ENCODE assay signal across 20 cellular contexts in genomic region chr5:334903-335739, GRCh38. TPM values are rescaled to one million over a fixed set of nuclear protein-coding genes. Genes with fewer than 3 reads are reported as not detected.
DNase-seq lines count a peak whose midpoint lies in the region; ATAC-seq and TF ChIP-seq lines count a peak whose summit lies in the region.
"Had no signal": no experiment of that assay in that cellular context is flagged by ENCODE, and none has a peak within 500 bp of the region (broad histone marks: within the 10 kb centered on the region; RNA-seq: fewer than 3 reads in every experiment).

No MANE protein-coding gene starts in this region.

- H3K4me1 Mint-ChIP-seq in activated naive CD8-positive, alpha-beta T cell treated with anti-CD3 and anti-CD28 coated beads, Interleukin-2, amount 10 ng/mL, durations not matched to agents 7 days and 5 days: peaks cover 47% of the 10 kb centered on the region
- H3K4me1 Mint-ChIP-seq in activated naive CD8-positive, alpha-beta T cell treated with anti-CD3 and anti-CD28 coated beads, Interleukin-2, amount 50 U/mL, for 24 hours: peaks cover 37% of the 10 kb centered on the region
- H3K4me1 Mint-ChIP-seq: activated B cell treated with CpG ODN at 0.5 μM for 24 hours had no signal

- peaks cover 2% of the 10 kb centered on the region for H3K27me3 Mint-ChIP-seq in activated naive CD8-positive, alpha-beta T cell treated with anti-CD3 and anti-CD28 coated beads, Interleukin-2, amount 10 ng/mL, durations not matched to agents 7 days and 5 days
- H3K27me3 Mint-ChIP-seq in activated naive CD8-positive, alpha-beta T cell treated with anti-CD3 and anti-CD28 coated beads, Interleukin-2, amount 50 U/mL, for 24 hours: peaks cover 2% of the 10 kb centered on the region

- POLR2A ChIA-PET in activated naive CD8-positive, alpha-beta T cell treated with anti-CD3 and anti-CD28 coated beads, Interleukin-2, amount 10 ng/mL, durations not matched to agents 7 days and 5 days (lab: Charles Lee): interaction anchor here (1.5 kb wide), 1 partner anchor 9 kb away, joined by 4 read pairs; no protein-coding TSS in a partner anchor

- peak overlapping the region; percentile 36 for H3K4me3 Mint-ChIP-seq in activated naive CD8-positive, alpha-beta T cell treated with anti-CD3 and anti-CD28 coated beads, Interleukin-2, amount 10 ng/mL, durations not matched to agents 7 days and 5 days
- no peak overlapping the region for H3K4me3 Mint-ChIP-seq in activated naive CD8-positive, alpha-beta T cell treated with anti-CD3 and anti-CD28 coated beads, Interleukin-2, amount 50 U/mL, for 24 hours
- H3K4me3 Mint-ChIP-seq: activated B cell treated with CpG ODN at 0.5 μM for 24 hours; stimulated activated naive B cell treated with anti-CD40 and anti-IgM and Interleukin-4, amounts not matched to agents 10 μg/mL and 1 μg/mL and 100 μg/mL, for 72 hours had no signal

- in situ Hi-C loops in G401 (cut with HindIII; ENCODE audit: low sequenced_read_pairs): no loop called here

- no peaks in the 10 kb centered on the region for H3K9me3 ChIP-seq in gastroesophageal sphincter
- H3K9me3 ChIP-seq: BE2C, body of pancreas, HAP-1, ovary, Peyer's patch had no signal

- no peak overlapping the region for H3K4me3 ChIP-seq in gastroesophageal sphincter
- H3K4me3 ChIP-seq: body of pancreas, HAP-1, ovary, Peyer's patch had no signal

- no peaks in the 10 kb centered on the region for H3K36me3 ChIP-seq in gastroesophageal sphincter
- H3K36me3 ChIP-seq: BE2C, HAP-1, ovary, Peyer's patch had no signal

- H3K27ac ChIP-seq in gastroesophageal sphincter: no peak overlapping the region
- H3K27ac ChIP-seq: body of pancreas, ovary, Peyer's patch had no signal

- TF ChIP-seq CTCF in gastroesophageal sphincter (IDR thresholded peaks at IDR 0.05): no peak

- TF ChIP-seq POLR2A in gastroesophageal sphincter (IDR thresholded peaks at IDR 0.05): no peak

- no peaks in the 10 kb centered on the region for H3K4me1 ChIP-seq in gastroesophageal sphincter
- H3K4me1 ChIP-seq: BE2C, body of pancreas, HAP-1, Peyer's patch had no signal

- no peak for ATAC-seq in activated naive CD8-positive, alpha-beta T cell treated with anti-CD3 and anti-CD28 coated beads, Interleukin-2, amount 10 ng/mL, durations not matched to agents 7 days and 5 days (ENCODE audit: low read depth)
- no peak for ATAC-seq in activated naive CD8-positive, alpha-beta T cell treated with anti-CD3 and anti-CD28 coated beads, Interleukin-2, amount 50 U/mL, for 24 hours
- ATAC-seq in gastroesophageal sphincter: no peak
- ATAC-seq: body of pancreas; stimulated activated naive B cell treated with anti-CD40 and anti-IgM and Interleukin-4, amounts not matched to agents 10 μg/mL and 1 μg/mL and 100 μg/mL, for 72 hours had no signal

- 50 to 100% methylated on average over 1 of the region's 5 CpGs for WGBS in gastroesophageal sphincter (ENCODE audit: low coverage in 1 of 2), 2 donors

- peaks cover 36% of the 10 kb centered on the region for H3K36me3 Mint-ChIP-seq in activated naive CD8-positive, alpha-beta T cell treated with anti-CD3 and anti-CD28 coated beads, Interleukin-2, amount 10 ng/mL, durations not matched to agents 7 days and 5 days
- peaks cover 10% of the 10 kb centered on the region for H3K36me3 Mint-ChIP-seq in activated naive CD8-positive, alpha-beta T cell treated with anti-CD3 and anti-CD28 coated beads, Interleukin-2, amount 50 U/mL, for 24 hours (ENCODE audit: low read depth)

- peaks cover 1% of the 10 kb centered on the region for H3K9me3 Mint-ChIP-seq in activated naive CD8-positive, alpha-beta T cell treated with anti-CD3 and anti-CD28 coated beads, Interleukin-2, amount 10 ng/mL, durations not matched to agents 7 days and 5 days
- no peaks in the 10 kb centered on the region for H3K9me3 Mint-ChIP-seq in activated naive CD8-positive, alpha-beta T cell treated with anti-CD3 and anti-CD28 coated beads, Interleukin-2, amount 50 U/mL, for 24 hours
- H3K9me3 Mint-ChIP-seq: activated B cell treated with CpG ODN at 0.5 μM for 24 hours had no signal

- no peak for DNase-seq in activated naive CD8-positive, alpha-beta T cell treated with anti-CD3 and anti-CD28 coated beads, Interleukin-2, amount 10 ng/mL, durations not matched to agents 7 days and 5 days
- DNase-seq in activated naive CD8-positive, alpha-beta T cell treated with anti-CD3 and anti-CD28 coated beads, Interleukin-2, amount 50 U/mL, for 24 hours: no peak
- DNase-seq in LHCN-M2 (ENCODE audit: low read depth) (peak; percentile 55), G401 (ENCODE audit: low spot score) (no peak), cortex of kidney (lab: John Stamatoyannopoulos, UW) (no peak)
- peak; percentile 54 for DNase-seq in activated CD8-positive, alpha-beta memory T cell treated with anti-CD3 and anti-CD28 coated beads, Interleukin-2, amount 50 U/mL, for 48 hours
- DNase-seq: activated B cell treated with CpG ODN at 0.5 μM for 24 hours; BE2C; body of pancreas; dermis blood vessel endothelial cell; hippocampal formation; KBM-7; kidney glomerular epithelial cell; NCI-H146; NCI-H69; ovary; Peyer's patch; stimulated activated naive B cell treated with anti-CD40 and anti-IgM and Interleukin-4, amounts not matched to agents 10 μg/mL and 1 μg/mL and 100 μg/mL, for 72 hours had no signal

- no peak for TF ChIP-seq EP300 in gastroesophageal sphincter (IDR thresholded peaks at IDR 0.05)

- peak overlapping the region; percentile 68 for H3K27ac Mint-ChIP-seq in activated naive CD8-positive, alpha-beta T cell treated with anti-CD3 and anti-CD28 coated beads, Interleukin-2, amount 10 ng/mL, durations not matched to agents 7 days and 5 days
- H3K27ac Mint-ChIP-seq in activated naive CD8-positive, alpha-beta T cell treated with anti-CD3 and anti-CD28 coated beads, Interleukin-2, amount 50 U/mL, for 24 hours: no peak overlapping the region
- H3K27ac Mint-ChIP-seq: activated B cell treated with CpG ODN at 0.5 μM for 24 hours; stimulated activated naive B cell treated with anti-CD40 and anti-IgM and Interleukin-4, amounts not matched to agents 10 μg/mL and 1 μg/mL and 100 μg/mL, for 72 hours had no signal

- H3K27me3 ChIP-seq in gastroesophageal sphincter: peaks cover 14% of the 10 kb centered on the region
- H3K27me3 ChIP-seq: BE2C, body of pancreas, ovary, Peyer's patch had no signal

RNA-seq across cellular contexts. Expression of gene AHRR, which starts 13.6 kb away (rescaled TPM):
- 10 to 100 TPM; 35.7 to 41.6 TPM for total RNA-seq in activated naive CD8-positive, alpha-beta T cell treated with anti-CD3 and anti-CD28 coated beads, Interleukin-2, amount 10 ng/mL, durations not matched to agents 7 days and 5 days
- 43.2 and 52.0 TPM in 2 replicates for total RNA-seq in LHCN-M2 (2014; rRNA removed)
- polyA plus RNA-seq in LHCN-M2 (2012): 25.8 TPM
- 0.24 and 2.5 TPM in 2 replicates for total RNA-seq in G401 (2014; rRNA removed; shearing (Covaris generic))
- 1 to 10 TPM in 1 of 4 donors, under 1 TPM in 3; 0.15 to 1.7 (median 0.45) TPM for total RNA-seq in gastroesophageal sphincter

Comparison
In these comparisons a context has a peak if more than half of its experiments do, and no peak if none do; other contexts are left out.
1. DNase-seq: peak in LHCN-M2 (single experiment) and activated CD8-positive, alpha-beta memory T cell treated with anti-CD3 and anti-CD28 coated beads, Interleukin-2, amount 50 U/mL, for 48 hours (single experiment); none in activated naive CD8-positive, alpha-beta T cell treated with anti-CD3 and anti-CD28 coated beads, Interleukin-2, amount 10 ng/mL, durations not matched to agents 7 days and 5 days (single experiment), activated naive CD8-positive, alpha-beta T cell treated with anti-CD3 and anti-CD28 coated beads, Interleukin-2, amount 50 U/mL, for 24 hours (single experiment), G401 (single experiment) and cortex of kidney (single experiment).
2. RNA of gene AHRR, which starts 13.6 kb away (total RNA-seq): 43.2 to 52.0 TPM in LHCN-M2 and 35.7 to 41.6 TPM in activated naive CD8-positive, alpha-beta T cell treated with anti-CD3 and anti-CD28 coated beads, Interleukin-2, amount 10 ng/mL, durations not matched to agents 7 days and 5 days; 0.15 to 1.7 TPM in gastroesophageal sphincter and 0.24 to 2.5 TPM in G401; every median in the first group is over 10 times any median in the second.